ENCODE assay signal across 2 cellular contexts in the genomic region with DNA sequence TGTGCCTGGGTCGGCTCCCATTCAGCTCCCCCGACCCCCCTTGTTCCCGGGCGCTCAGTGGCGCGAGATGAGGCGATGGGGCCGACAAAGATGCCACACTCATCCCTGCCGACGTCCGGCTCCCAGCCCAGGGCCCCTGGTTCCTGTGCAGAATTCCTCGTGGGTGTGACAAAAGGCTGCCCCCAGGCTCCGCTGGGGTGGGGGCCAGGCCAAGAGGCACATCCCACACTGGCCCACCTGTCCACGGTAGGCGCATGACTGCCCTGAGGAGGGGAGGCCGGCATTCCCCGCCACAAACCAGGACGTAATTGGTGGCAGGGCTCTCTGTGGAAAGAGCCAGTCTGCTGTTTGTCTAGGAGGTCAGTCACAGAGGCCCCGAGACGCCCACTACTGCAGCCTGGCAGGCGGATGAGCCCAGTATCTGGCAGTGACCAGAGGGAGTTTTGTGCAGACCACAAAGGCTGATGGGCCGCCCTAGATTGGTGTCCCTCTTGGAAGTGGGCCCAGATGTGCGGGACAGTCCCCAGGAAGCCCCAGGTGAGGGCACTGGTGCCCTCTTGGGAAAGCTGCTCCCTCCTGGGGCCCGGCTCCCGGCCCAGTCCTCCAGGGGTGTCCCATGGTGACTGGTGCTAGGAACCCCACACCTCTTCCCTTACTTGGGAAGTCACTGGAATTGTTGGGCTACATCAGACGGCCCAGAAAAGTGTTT.
TF ChIP-seq lines count a peak whose summit lies in the region.

No MANE protein-coding gene starts in this region.

TF ChIP-seq in A549, 52 proteins besides CTCF, POLR2A, EP300 and RAD21:
- TF ChIP-seq JUN (IDR thresholded peaks at IDR 0.05) (peak in 1 of 2 experiments; percentile 14; a peak in 1 of 5 replicates), RARB (CRISPR knock-in tag; IDR thresholded peaks at IDR 0.05) (no peak)

TF ChIP-seq in WTC11, 78 proteins besides CTCF, POLR2A, EP300 and RAD21:
- TF ChIP-seq HMGA2 (CRISPR knock-in tag; IDR thresholded peaks at IDR 0.05) (no peak), ELF4 (CRISPR knock-in tag; IDR thresholded peaks at IDR 0.05; ENCODE audit: low read depth) (no peak), RELA (CRISPR knock-in tag; IDR thresholded peaks at IDR 0.05; ENCODE audit: borderline replicate concordance) (no peak), ZNF396 (CRISPR knock-in tag; IDR thresholded peaks at IDR 0.05; ENCODE audit: borderline replicate concordance) (no peak), TP53 (CRISPR knock-in tag; IDR thresholded peaks at IDR 0.05) (no peak), ZNF671 (CRISPR knock-in tag; IDR thresholded peaks at IDR 0.05) (no peak), ATF1 (CRISPR knock-in tag; IDR thresholded peaks at IDR 0.05) (no peak), EMX1 (CRISPR knock-in tag; IDR thresholded peaks at IDR 0.05) (no peak), RORB (CRISPR knock-in tag; IDR thresholded peaks at IDR 0.05) (no peak), SMAD3 (CRISPR knock-in tag; IDR thresholded peaks at IDR 0.05; ENCODE audit: borderline replicate concordance) (no peak)
- TF ChIP-seq, protein P1, sequence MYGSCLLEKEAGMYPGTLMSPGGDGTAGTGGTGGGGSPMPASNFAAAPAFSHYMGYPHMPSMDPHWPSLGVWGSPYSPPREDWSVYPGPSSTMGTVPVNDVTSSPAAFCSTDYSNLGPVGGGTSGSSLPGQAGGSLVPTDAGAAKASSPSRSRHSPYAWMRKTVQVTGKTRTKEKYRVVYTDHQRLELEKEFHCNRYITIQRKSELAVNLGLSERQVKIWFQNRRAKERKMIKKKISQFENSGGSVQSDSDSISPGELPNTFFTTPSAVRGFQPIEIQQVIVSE (CRISPR knock-in tag; IDR thresholded peaks at IDR 0.05; ENCODE audit: borderline replicate concordance) = no peak
- TF ChIP-seq, protein P2, sequence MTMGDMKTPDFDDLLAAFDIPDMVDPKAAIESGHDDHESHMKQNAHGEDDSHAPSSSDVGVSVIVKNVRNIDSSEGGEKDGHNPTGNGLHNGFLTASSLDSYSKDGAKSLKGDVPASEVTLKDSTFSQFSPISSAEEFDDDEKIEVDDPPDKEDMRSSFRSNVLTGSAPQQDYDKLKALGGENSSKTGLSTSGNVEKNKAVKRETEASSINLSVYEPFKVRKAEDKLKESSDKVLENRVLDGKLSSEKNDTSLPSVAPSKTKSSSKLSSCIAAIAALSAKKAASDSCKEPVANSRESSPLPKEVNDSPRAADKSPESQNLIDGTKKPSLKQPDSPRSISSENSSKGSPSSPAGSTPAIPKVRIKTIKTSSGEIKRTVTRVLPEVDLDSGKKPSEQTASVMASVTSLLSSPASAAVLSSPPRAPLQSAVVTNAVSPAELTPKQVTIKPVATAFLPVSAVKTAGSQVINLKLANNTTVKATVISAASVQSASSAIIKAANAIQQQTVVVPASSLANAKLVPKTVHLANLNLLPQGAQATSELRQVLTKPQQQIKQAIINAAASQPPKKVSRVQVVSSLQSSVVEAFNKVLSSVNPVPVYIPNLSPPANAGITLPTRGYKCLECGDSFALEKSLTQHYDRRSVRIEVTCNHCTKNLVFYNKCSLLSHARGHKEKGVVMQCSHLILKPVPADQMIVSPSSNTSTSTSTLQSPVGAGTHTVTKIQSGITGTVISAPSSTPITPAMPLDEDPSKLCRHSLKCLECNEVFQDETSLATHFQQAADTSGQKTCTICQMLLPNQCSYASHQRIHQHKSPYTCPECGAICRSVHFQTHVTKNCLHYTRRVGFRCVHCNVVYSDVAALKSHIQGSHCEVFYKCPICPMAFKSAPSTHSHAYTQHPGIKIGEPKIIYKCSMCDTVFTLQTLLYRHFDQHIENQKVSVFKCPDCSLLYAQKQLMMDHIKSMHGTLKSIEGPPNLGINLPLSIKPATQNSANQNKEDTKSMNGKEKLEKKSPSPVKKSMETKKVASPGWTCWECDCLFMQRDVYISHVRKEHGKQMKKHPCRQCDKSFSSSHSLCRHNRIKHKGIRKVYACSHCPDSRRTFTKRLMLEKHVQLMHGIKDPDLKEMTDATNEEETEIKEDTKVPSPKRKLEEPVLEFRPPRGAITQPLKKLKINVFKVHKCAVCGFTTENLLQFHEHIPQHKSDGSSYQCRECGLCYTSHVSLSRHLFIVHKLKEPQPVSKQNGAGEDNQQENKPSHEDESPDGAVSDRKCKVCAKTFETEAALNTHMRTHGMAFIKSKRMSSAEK (CRISPR knock-in tag; IDR thresholded peaks at IDR 0.05; ENCODE audit: borderline replicate concordance) = no peak
- TF ChIP-seq, protein P3, sequence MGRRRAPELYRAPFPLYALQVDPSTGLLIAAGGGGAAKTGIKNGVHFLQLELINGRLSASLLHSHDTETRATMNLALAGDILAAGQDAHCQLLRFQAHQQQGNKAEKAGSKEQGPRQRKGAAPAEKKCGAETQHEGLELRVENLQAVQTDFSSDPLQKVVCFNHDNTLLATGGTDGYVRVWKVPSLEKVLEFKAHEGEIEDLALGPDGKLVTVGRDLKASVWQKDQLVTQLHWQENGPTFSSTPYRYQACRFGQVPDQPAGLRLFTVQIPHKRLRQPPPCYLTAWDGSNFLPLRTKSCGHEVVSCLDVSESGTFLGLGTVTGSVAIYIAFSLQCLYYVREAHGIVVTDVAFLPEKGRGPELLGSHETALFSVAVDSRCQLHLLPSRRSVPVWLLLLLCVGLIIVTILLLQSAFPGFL (CRISPR knock-in tag; IDR thresholded peaks at IDR 0.05; ENCODE audit: borderline replicate concordance) = no peak
- TF ChIP-seq, protein P4, sequence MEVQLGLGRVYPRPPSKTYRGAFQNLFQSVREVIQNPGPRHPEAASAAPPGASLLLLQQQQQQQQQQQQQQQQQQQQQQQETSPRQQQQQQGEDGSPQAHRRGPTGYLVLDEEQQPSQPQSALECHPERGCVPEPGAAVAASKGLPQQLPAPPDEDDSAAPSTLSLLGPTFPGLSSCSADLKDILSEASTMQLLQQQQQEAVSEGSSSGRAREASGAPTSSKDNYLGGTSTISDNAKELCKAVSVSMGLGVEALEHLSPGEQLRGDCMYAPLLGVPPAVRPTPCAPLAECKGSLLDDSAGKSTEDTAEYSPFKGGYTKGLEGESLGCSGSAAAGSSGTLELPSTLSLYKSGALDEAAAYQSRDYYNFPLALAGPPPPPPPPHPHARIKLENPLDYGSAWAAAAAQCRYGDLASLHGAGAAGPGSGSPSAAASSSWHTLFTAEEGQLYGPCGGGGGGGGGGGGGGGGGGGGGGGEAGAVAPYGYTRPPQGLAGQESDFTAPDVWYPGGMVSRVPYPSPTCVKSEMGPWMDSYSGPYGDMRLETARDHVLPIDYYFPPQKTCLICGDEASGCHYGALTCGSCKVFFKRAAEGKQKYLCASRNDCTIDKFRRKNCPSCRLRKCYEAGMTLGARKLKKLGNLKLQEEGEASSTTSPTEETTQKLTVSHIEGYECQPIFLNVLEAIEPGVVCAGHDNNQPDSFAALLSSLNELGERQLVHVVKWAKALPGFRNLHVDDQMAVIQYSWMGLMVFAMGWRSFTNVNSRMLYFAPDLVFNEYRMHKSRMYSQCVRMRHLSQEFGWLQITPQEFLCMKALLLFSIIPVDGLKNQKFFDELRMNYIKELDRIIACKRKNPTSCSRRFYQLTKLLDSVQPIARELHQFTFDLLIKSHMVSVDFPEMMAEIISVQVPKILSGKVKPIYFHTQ (CRISPR knock-in tag; IDR thresholded peaks at IDR 0.05) = no peak
- TF ChIP-seq, protein P5, sequence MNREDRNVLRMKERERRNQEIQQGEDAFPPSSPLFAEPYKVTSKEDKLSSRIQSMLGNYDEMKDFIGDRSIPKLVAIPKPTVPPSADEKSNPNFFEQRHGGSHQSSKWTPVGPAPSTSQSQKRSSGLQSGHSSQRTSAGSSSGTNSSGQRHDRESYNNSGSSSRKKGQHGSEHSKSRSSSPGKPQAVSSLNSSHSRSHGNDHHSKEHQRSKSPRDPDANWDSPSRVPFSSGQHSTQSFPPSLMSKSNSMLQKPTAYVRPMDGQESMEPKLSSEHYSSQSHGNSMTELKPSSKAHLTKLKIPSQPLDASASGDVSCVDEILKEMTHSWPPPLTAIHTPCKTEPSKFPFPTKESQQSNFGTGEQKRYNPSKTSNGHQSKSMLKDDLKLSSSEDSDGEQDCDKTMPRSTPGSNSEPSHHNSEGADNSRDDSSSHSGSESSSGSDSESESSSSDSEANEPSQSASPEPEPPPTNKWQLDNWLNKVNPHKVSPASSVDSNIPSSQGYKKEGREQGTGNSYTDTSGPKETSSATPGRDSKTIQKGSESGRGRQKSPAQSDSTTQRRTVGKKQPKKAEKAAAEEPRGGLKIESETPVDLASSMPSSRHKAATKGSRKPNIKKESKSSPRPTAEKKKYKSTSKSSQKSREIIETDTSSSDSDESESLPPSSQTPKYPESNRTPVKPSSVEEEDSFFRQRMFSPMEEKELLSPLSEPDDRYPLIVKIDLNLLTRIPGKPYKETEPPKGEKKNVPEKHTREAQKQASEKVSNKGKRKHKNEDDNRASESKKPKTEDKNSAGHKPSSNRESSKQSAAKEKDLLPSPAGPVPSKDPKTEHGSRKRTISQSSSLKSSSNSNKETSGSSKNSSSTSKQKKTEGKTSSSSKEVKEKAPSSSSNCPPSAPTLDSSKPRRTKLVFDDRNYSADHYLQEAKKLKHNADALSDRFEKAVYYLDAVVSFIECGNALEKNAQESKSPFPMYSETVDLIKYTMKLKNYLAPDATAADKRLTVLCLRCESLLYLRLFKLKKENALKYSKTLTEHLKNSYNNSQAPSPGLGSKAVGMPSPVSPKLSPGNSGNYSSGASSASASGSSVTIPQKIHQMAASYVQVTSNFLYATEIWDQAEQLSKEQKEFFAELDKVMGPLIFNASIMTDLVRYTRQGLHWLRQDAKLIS (CRISPR knock-in tag; IDR thresholded peaks at IDR 0.05; ENCODE audit: borderline replicate concordance) = no peak
